4 cellular contexts compared by ENCODE assay signal in genomic region chr13:38969187-38969586, GRCh38. TPM values are rescaled to one million over a fixed set of nuclear protein-coding genes. Genes with fewer than 3 reads are reported as not detected.
"Had no signal": no experiment of that assay in that cellular context is flagged by ENCODE, and none has a peak within 500 bp of the region (broad histone marks: within the 10 kb centered on the region; RNA-seq: fewer than 3 reads in every experiment).

No MANE protein-coding gene starts in this region.

- ATAC-seq: GM12878 had no signal

- DNase-seq: GDM1, GF-D8 had no signal

- H3K4me3 ChIP-seq: GM12878 had no signal

RNA-seq across cellular contexts. Expression of gene STOML3, which starts 21.4 kb away (rescaled TPM):
- total RNA-seq: G401, GM12878 had no signal
- polyA plus RNA-seq: GM12878 had no signal
